In genomic region chr3:50228184-50228763, GRCh38 we compare ENCODE assay signal across 8 cellular contexts. TPM values are rescaled to one million over a fixed set of nuclear protein-coding genes. Genes with fewer than 3 reads are reported as not detected.
A peak's percentile ranks its signal among the peaks of the same experiment; 100 is the strongest.
DNase-seq lines count a peak whose midpoint lies in the region; ATAC-seq and TF ChIP-seq lines count a peak whose summit lies in the region.
"Not testable (repeated sequence)": the region's sequence is repeated elsewhere in the genome, so short reads cannot be mapped to it uniquely, and the experiment has no call there.

No MANE protein-coding gene starts in this region.

- not testable (repeated sequence) for H3K9ac ChIP-seq in smooth muscle cell (ENCODE audit: low read depth)

- H3F3A ChIP-seq in PC-9 (ENCODE audit: insufficient read depth, low read depth), result peaks cover 13% of the 10 kb centered on the region; the same call in 1 of the 2 replicates
- H3F3A ChIP-seq in smooth muscle cell (ENCODE audit: low read depth), result not testable (repeated sequence)

- CTCF ChIA-PET in AG04449 (lab: Yijun Ruan, JAX) (interaction anchor here (0.8 to 47.4 kb wide), 9 partner anchors 9 to 97 kb away, joined by 3 to 1609 read pairs (median 32); partner anchors contain the start of genes GNAI2, GNAT1, HYAL2 and LSMEM2), PC-9 (lab: Charles Lee) (interaction anchor here (0.5 to 1.7 kb wide), 6 partner anchors 18 to 109 kb away, joined by 3 to 9 read pairs (median 6); no protein-coding TSS in a partner anchor)

- peaks cover 11% of the 10 kb centered on the region for H3K27me3 Mint-ChIP-seq in activated T-helper 1 cell treated with anti-CD3 and anti-CD28 coated beads, Interleukin-12 subunit alpha, Interleukin-12 subunit beta, Interleukin-2, Interleukin-4 antibody, amounts not matched to agents 30 ng/mL and 10 ng/mL and 1 ng/mL, durations not matched to agents 14 hours and 24 hours and 36 hours (ENCODE audit: insufficient read depth)
- peaks cover 22% of the 10 kb centered on the region for H3K27me3 Mint-ChIP-seq in dendritic cell treated with granulocyte-macrophage colony-stimulating factor and Interleukin-4, amounts not matched to agents 40 ng/mL and 50 ng/mL, for 4 days
- H3K27me3 Mint-ChIP-seq in naive B cell, result peaks cover 3 to 18% (median 18%) of the 10 kb centered on the region in 3 donors

- not testable (repeated sequence) for H3K9me2 ChIP-seq in PC-9 (ENCODE audit: insufficient read depth)

- not testable (repeated sequence) for H3K36me3 ChIP-seq in HAP-1 (replicated peaks); PC-9 (ENCODE audit: low read depth); smooth muscle cell (ENCODE audit: low read depth)

- not testable (repeated sequence) for H3K79me2 ChIP-seq in PC-9 (ENCODE audit: low read depth); smooth muscle cell (ENCODE audit: low read depth)

- peak overlapping the region; percentile 90 for H3K27ac Mint-ChIP-seq in activated T-helper 1 cell treated with anti-CD3 and anti-CD28 coated beads, Interleukin-12 subunit alpha, Interleukin-12 subunit beta, Interleukin-2, Interleukin-4 antibody, amounts not matched to agents 30 ng/mL and 10 ng/mL and 1 ng/mL, durations not matched to agents 14 hours and 24 hours and 36 hours
- peak overlapping the region; percentile 92 for H3K27ac Mint-ChIP-seq in dendritic cell treated with granulocyte-macrophage colony-stimulating factor and Interleukin-4, amounts not matched to agents 40 ng/mL and 50 ng/mL, for 4 days
- peak overlapping the region in 5 of 6 donors; percentile 70 to 91 (median 90) for H3K27ac Mint-ChIP-seq in naive B cell

- WGBS in right cardiac atrium, result 45% methylated on average over 15 of the region's 15 CpGs
- 34% methylated on average over 13 of the region's 15 CpGs for WGBS in smooth muscle cell (ENCODE audit: low lambda C conversion rate)

- in situ Hi-C loops in HAP-1 (cut with MboI; ENCODE audit: low sequenced_read_pairs), result not testable (repeated sequence)

- H3K27ac ChIP-seq in PC-9, result peak overlapping the region; percentile 34; the same call in 1 of the 2 replicates
- H3K27ac ChIP-seq in right cardiac atrium (ENCODE audit: low read length), result peak overlapping the region; percentile 25
- H3K27ac ChIP-seq in smooth muscle cell (ENCODE audit: low read depth), result not testable (repeated sequence)

- not testable (repeated sequence) for H3K36me3 Mint-ChIP-seq in activated T-helper 1 cell treated with anti-CD3 and anti-CD28 coated beads, Interleukin-12 subunit alpha, Interleukin-12 subunit beta, Interleukin-2, Interleukin-4 antibody, amounts not matched to agents 30 ng/mL and 10 ng/mL and 1 ng/mL, durations not matched to agents 14 hours and 24 hours and 36 hours (ENCODE audit: low read depth); dendritic cell treated with granulocyte-macrophage colony-stimulating factor and Interleukin-4, amounts not matched to agents 40 ng/mL and 50 ng/mL, for 4 days (ENCODE audit: low read depth); naive B cell

- H3K4me1 ChIP-seq in HAP-1, result peaks cover 10% of the 10 kb centered on the region
- peaks cover 12% of the 10 kb centered on the region for H3K4me1 ChIP-seq in PC-9 (replicated peaks; ENCODE audit: insufficient read depth)
- H3K4me1 ChIP-seq in right cardiac atrium (ENCODE audit: control insufficient read depth, insufficient read depth, low read length), result not testable (repeated sequence)
- H3K4me1 ChIP-seq in smooth muscle cell (ENCODE audit: low read depth), result peaks cover 15% of the 10 kb centered on the region

- not testable (repeated sequence) for ATAC-seq in right cardiac atrium; naive B cell (ENCODE audit: low read depth in 2 of 2)

- not testable (repeated sequence) for TF ChIP-seq CTCF in AG04449 (IDR thresholded peaks at IDR 0.05; ENCODE audit: insufficient read depth, low read length, missing control alignments); PC-9 (conservative IDR thresholded peaks at IDR 0.05); smooth muscle cell (IDR thresholded peaks at IDR 0.05; ENCODE audit: borderline replicate concordance, insufficient read depth, poor library complexity, severe bottlenecking)

- H3K4me3 ChIP-seq in AG04449 (ENCODE audit: low read depth, low read length) (peak overlapping the region; percentile 80), HAP-1 (peak overlapping the region; percentile 50), PC-9 (peak overlapping the region; percentile 64), right cardiac atrium (ENCODE audit: low read length) (peak overlapping the region; percentile 49), smooth muscle cell (peak overlapping the region; percentile 72)

- not testable (repeated sequence) for DNase-seq in AG04449 (ENCODE audit: low read depth, low spot score); HAP-1 (ENCODE audit: low spot score in 2 of 2); PC-9; activated T-helper 1 cell treated with anti-CD3 and anti-CD28 coated beads, Interleukin-12 subunit alpha, Interleukin-12 subunit beta, Interleukin-2, Interleukin-4 antibody, amounts not matched to agents 30 ng/mL and 10 ng/mL and 1 ng/mL, durations not matched to agents 14 hours and 24 hours and 36 hours (ENCODE audit: low spot score); right cardiac atrium; naive B cell; smooth muscle cell (lab: John Stamatoyannopoulos, UW; ENCODE audit: unreplicated experiment)

- not testable (repeated sequence) for H3K9me3 ChIP-seq in HAP-1; PC-9 (ENCODE audit: insufficient read depth, low read depth); right cardiac atrium (ENCODE audit: control insufficient read depth, low read length); smooth muscle cell (replicated peaks; ENCODE audit: low read depth)

- not testable (repeated sequence) for H4K20me1 ChIP-seq in PC-9 (ENCODE audit: insufficient read depth); smooth muscle cell (ENCODE audit: low read depth)

- H2AFZ ChIP-seq in PC-9, result peak overlapping the region; percentile 83
- H2AFZ ChIP-seq in smooth muscle cell (ENCODE audit: low read depth), result peak overlapping the region; percentile 77

- not testable (repeated sequence) for H3K9me3 Mint-ChIP-seq in activated T-helper 1 cell treated with anti-CD3 and anti-CD28 coated beads, Interleukin-12 subunit alpha, Interleukin-12 subunit beta, Interleukin-2, Interleukin-4 antibody, amounts not matched to agents 30 ng/mL and 10 ng/mL and 1 ng/mL, durations not matched to agents 14 hours and 24 hours and 36 hours; dendritic cell treated with granulocyte-macrophage colony-stimulating factor and Interleukin-4, amounts not matched to agents 40 ng/mL and 50 ng/mL, for 4 days; naive B cell

- not testable (repeated sequence) for H3K27me3 ChIP-seq in HAP-1 (ENCODE audit: low read depth); PC-9 (ENCODE audit: insufficient read depth, low read depth); right cardiac atrium (ENCODE audit: control insufficient read depth, insufficient read depth); smooth muscle cell (ENCODE audit: low read depth)

- not testable (repeated sequence) for BruUV-seq in PC-9 (replicated peaks; lab: Mats Ljungman, UMichigan)

- POLR2A ChIA-PET in AG04449 (lab: Yijun Ruan, JAX), result not testable (repeated sequence)
- POLR2A ChIA-PET in PC-9 (lab: Charles Lee; ENCODE audit: unreplicated experiment), result interaction anchor here (0.6 to 0.9 kb wide), 3 partner anchors 37 to 133 kb away, joined by 4 to 10 read pairs (median 7); no protein-coding TSS in a partner anchor

- H3K4me3 Mint-ChIP-seq in activated T-helper 1 cell treated with anti-CD3 and anti-CD28 coated beads, Interleukin-12 subunit alpha, Interleukin-12 subunit beta, Interleukin-2, Interleukin-4 antibody, amounts not matched to agents 30 ng/mL and 10 ng/mL and 1 ng/mL, durations not matched to agents 14 hours and 24 hours and 36 hours, result peak overlapping the region; percentile 89
- H3K4me3 Mint-ChIP-seq in dendritic cell treated with granulocyte-macrophage colony-stimulating factor and Interleukin-4, amounts not matched to agents 40 ng/mL and 50 ng/mL, for 4 days, result peak overlapping the region; percentile 82
- peak overlapping the region; percentile 84 to 99 (median 96) for H3K4me3 Mint-ChIP-seq in naive B cell

- peaks cover 34% of the 10 kb centered on the region for H3K4me1 Mint-ChIP-seq in activated T-helper 1 cell treated with anti-CD3 and anti-CD28 coated beads, Interleukin-12 subunit alpha, Interleukin-12 subunit beta, Interleukin-2, Interleukin-4 antibody, amounts not matched to agents 30 ng/mL and 10 ng/mL and 1 ng/mL, durations not matched to agents 14 hours and 24 hours and 36 hours (ENCODE audit: low read depth)
- peaks cover 71% of the 10 kb centered on the region for H3K4me1 Mint-ChIP-seq in dendritic cell treated with granulocyte-macrophage colony-stimulating factor and Interleukin-4, amounts not matched to agents 40 ng/mL and 50 ng/mL, for 4 days (ENCODE audit: low read depth)
- H3K4me1 Mint-ChIP-seq in naive B cell, result peaks cover 49 to 65% (median 54%) of the 10 kb centered on the region in 3 donors

- intact Hi-C loops in PC-9 (cut with micrococcal nuclease; ENCODE audit: unreplicated experiment), result loop anchor here (1.0 to 5.0 kb wide), 2 partner anchors 9 to 109 kb away; no protein-coding TSS in a partner anchor
- intact Hi-C loops in activated T-helper 1 cell treated with anti-CD3 and anti-CD28 coated beads, Interleukin-12 subunit alpha, Interleukin-12 subunit beta, Interleukin-2, Interleukin-4 antibody, amounts not matched to agents 30 ng/mL and 10 ng/mL and 1 ng/mL, durations not matched to agents 14 hours and 24 hours and 36 hours (cut with micrococcal nuclease); dendritic cell treated with granulocyte-macrophage colony-stimulating factor and Interleukin-4, amounts not matched to agents 40 ng/mL and 50 ng/mL, for 4 days (cut with micrococcal nuclease): not testable (repeated sequence)
- intact Hi-C loops in right cardiac atrium (cut with DNase I), result loop anchor here in 3 of 4 donors (5.0 kb wide), 3 partner anchors 36 to 94 kb away; partner anchors contain the start of genes GNAT1 (in 1 of the 3) and HYAL2 (in 1 of the 3)

- H3K4me2 ChIP-seq in PC-9, result peak overlapping the region; percentile 90
- peak overlapping the region; percentile 86 for H3K4me2 ChIP-seq in smooth muscle cell

RNA-seq across cellular contexts. Expression of gene GNAI2, which starts 7.7 kb away (rescaled TPM):
- total RNA-seq in PC-9 (2021) (156 and 201 TPM in 2 replicates), right cardiac atrium (100 to 1,000 TPM; 129 to 149 (median 148) TPM), smooth muscle cell (209 and 230 TPM in 2 replicates)
- 237 and 238 TPM in 2 replicates for total RNA-seq in activated T-helper 1 cell treated with anti-CD3 and anti-CD28 coated beads, Interleukin-12 subunit alpha, Interleukin-12 subunit beta, Interleukin-2, Interleukin-4 antibody, amounts not matched to agents 30 ng/mL and 10 ng/mL and 1 ng/mL, durations not matched to agents 14 hours and 24 hours and 36 hours
- polyA plus RNA-seq in right cardiac atrium (122 TPM), naive B cell (ENCODE audit: low read depth in 6 of 6) (100 to 1,000 TPM; 472 to 669 (median 550) TPM), smooth muscle cell (454 and 466 TPM in 2 replicates)

RNA-seq across cellular contexts. Expression of gene SLC38A3, which starts 23.2 kb away (rescaled TPM):
- total RNA-seq in PC-9 (2021) (0.33 and 0.37 TPM in 2 replicates), right cardiac atrium (10 to 100 TPM in 1 of 4 donors, 1 to 10 TPM in 3; 5.0 to 10.4 (median 8.9) TPM), smooth muscle cell (0.58 and 3.9 TPM in 2 replicates)
- total RNA-seq in activated T-helper 1 cell treated with anti-CD3 and anti-CD28 coated beads, Interleukin-12 subunit alpha, Interleukin-12 subunit beta, Interleukin-2, Interleukin-4 antibody, amounts not matched to agents 30 ng/mL and 10 ng/mL and 1 ng/mL, durations not matched to agents 14 hours and 24 hours and 36 hours, result not detected in 2 replicates
- polyA plus RNA-seq in right cardiac atrium (5.4 TPM), naive B cell (ENCODE audit: low read depth in 6 of 6) (not detected), smooth muscle cell (3.5 and 4.2 TPM in 2 replicates)

RNA-seq across cellular contexts. Expression of gene GNAT1, which starts 36.9 kb away (rescaled TPM):
- total RNA-seq in PC-9 (2021), result 0.48 TPM in 1 of 2 replicates, not detected in the other
- total RNA-seq in activated T-helper 1 cell treated with anti-CD3 and anti-CD28 coated beads, Interleukin-12 subunit alpha, Interleukin-12 subunit beta, Interleukin-2, Interleukin-4 antibody, amounts not matched to agents 30 ng/mL and 10 ng/mL and 1 ng/mL, durations not matched to agents 14 hours and 24 hours and 36 hours, result not detected in 2 replicates
- not detected for total RNA-seq in right cardiac atrium
- not detected for polyA plus RNA-seq in right cardiac atrium
- polyA plus RNA-seq in naive B cell (ENCODE audit: low read depth in 6 of 6), result not detected
- total RNA-seq in smooth muscle cell, result not detected in 2 replicates
- polyA plus RNA-seq in smooth muscle cell, result 0.24 TPM in 1 of 2 replicates, not detected in the other

RNA-seq across cellular contexts. Expression of gene SEMA3B, which starts 40.7 kb away (rescaled TPM):
- total RNA-seq in PC-9 (2021) (52.4 and 92.6 TPM in 2 replicates), right cardiac atrium (10 to 100 TPM; 19.2 to 33.9 (median 29.3) TPM), smooth muscle cell (26.8 and 48.3 TPM in 2 replicates)
- 0.49 and 1.0 TPM in 2 replicates for total RNA-seq in activated T-helper 1 cell treated with anti-CD3 and anti-CD28 coated beads, Interleukin-12 subunit alpha, Interleukin-12 subunit beta, Interleukin-2, Interleukin-4 antibody, amounts not matched to agents 30 ng/mL and 10 ng/mL and 1 ng/mL, durations not matched to agents 14 hours and 24 hours and 36 hours
- polyA plus RNA-seq in right cardiac atrium (35.7 TPM), naive B cell (ENCODE audit: low read depth in 6 of 6) (under 1 TPM in 1 of 6 donors, not detected in 5; 0.13 TPM), smooth muscle cell (26.3 and 70.7 TPM in 2 replicates)

RNA-seq across cellular contexts. Expression of gene LSMEM2, which starts 50.6 kb away (rescaled TPM):
- total RNA-seq in PC-9 (2021) (0.35 and 0.55 TPM in 2 replicates), right cardiac atrium (10 to 100 TPM in 2 of 4 donors, 1 to 10 TPM in 2; 1.4 to 15.7 (median 8.0) TPM), smooth muscle cell (0.09 and 0.18 TPM in 2 replicates)
- total RNA-seq in activated T-helper 1 cell treated with anti-CD3 and anti-CD28 coated beads, Interleukin-12 subunit alpha, Interleukin-12 subunit beta, Interleukin-2, Interleukin-4 antibody, amounts not matched to agents 30 ng/mL and 10 ng/mL and 1 ng/mL, durations not matched to agents 14 hours and 24 hours and 36 hours, result not detected in 2 replicates
- polyA plus RNA-seq in right cardiac atrium (14.6 TPM), naive B cell (ENCODE audit: low read depth in 6 of 6) (under 1 TPM in 1 of 6 donors, not detected in 5; 0.19 TPM), smooth muscle cell (0.87 TPM in 1 of 2 replicates, not detected in the other)
